In the genomic region with DNA sequence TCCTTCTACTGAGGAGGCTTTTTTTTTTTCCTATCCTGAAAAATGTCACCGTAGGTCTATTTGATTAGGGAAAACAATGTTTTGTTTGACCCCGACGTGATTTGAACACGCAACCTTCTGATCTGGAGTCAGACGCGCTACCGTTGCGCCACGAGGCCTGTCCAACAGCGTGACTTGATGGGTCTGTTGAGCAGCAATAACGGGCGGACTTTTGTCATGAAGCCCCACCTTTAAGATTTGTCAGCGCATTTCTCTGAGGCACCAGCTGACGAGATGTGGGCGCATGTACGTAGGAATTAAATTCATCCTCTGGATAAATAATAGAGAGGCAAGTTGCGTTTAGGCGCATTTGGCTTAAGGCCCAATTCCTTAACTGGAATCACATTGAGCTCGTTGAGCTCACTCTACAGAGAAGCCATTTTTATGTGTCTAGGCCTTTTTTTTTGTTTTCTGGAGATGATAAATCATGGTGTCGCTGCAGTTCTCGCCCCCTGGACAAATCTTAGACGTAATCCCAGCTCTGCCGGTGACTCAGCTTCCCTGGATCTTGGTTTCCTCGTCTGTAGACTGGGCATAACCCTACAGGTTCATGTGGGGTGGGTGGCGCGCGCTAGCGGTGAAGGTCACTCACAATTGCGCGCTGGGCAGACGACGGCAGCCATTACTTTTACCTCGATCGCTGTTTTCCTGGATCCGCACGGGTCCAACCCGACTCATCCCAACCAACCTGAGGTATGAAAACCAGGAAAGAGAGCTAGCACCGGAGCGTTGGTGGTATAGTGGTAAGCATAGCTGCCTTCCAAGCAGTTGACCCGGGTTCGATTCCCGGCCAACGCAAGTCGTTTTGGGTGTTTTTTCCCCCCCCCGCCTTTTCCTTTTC, we compare ENCODE assay signal across 8 cellular contexts. TPM values are rescaled to one million over a fixed set of nuclear protein-coding genes. Genes with fewer than 3 reads are reported as not detected.
DNase-seq lines count a peak whose midpoint lies in the region; ATAC-seq and TF ChIP-seq lines count a peak whose summit lies in the region.

No MANE protein-coding gene starts in this region.

- no peaks in the 10 kb centered on the region for H3K36me3 ChIP-seq in prostate gland
- H3K36me3 ChIP-seq in upper lobe of left lung = no peaks in the 10 kb centered on the region

- TF ChIP-seq POLR2A in prostate gland (IDR thresholded peaks at IDR 0.05) (no peak), upper lobe of left lung (IDR thresholded peaks at IDR 0.05) (peak in 2 of 4 donors; percentile 30 to 38)

- under 1% methylated on average over 45 of the region's 45 CpGs for WGBS in right cardiac atrium
- WGBS in prostate gland = under 1% methylated on average over 45 of the region's 45 CpGs
- WGBS in upper lobe of left lung, 2 donors = 1% methylated on average over 44 to 45 of the region's 45 CpGs

- intact Hi-C loops in right cardiac atrium (cut with DNase I) (loop anchor here in 3 of 4 donors (2.0 to 10.0 kb wide), 2 partner anchors 34 to 96 kb away; partner anchors contain the start of gene HES7 (in 3 of the 3)), prostate gland (cut with DNase I) (loop anchor here (2.0 kb wide), 1 partner anchor 102 kb away; the partner anchor contains the start of gene ALOXE3)

- H3K27ac ChIP-seq in 22Rv1 (peak overlapping the region; percentile 98), right cardiac atrium (ENCODE audit: low read length) (peak overlapping the region; percentile 99), prostate gland (peak overlapping the region; percentile 98 to 99), upper lobe of left lung (peak overlapping the region; percentile 96 to 99 (median 98))

- peak in 1 of 4 donors; percentile 9 for TF ChIP-seq EP300 in upper lobe of left lung (IDR thresholded peaks at IDR 0.05)

- H3K27me3 ChIP-seq in right cardiac atrium (ENCODE audit: control insufficient read depth, insufficient read depth) (no peaks in the 10 kb centered on the region), prostate gland (replicated peaks; ENCODE audit: insufficient read depth) (no peaks in the 10 kb centered on the region), upper lobe of left lung (no peaks in the 10 kb centered on the region)

- H3K4me3 ChIP-seq in right cardiac atrium (ENCODE audit: low read length) (peak overlapping the region; percentile 73), prostate gland (peak overlapping the region; percentile 41 to 55), upper lobe of left lung (peak overlapping the region; percentile 34 to 76 (median 68))

- H3K4me1 ChIP-seq in right cardiac atrium (ENCODE audit: control insufficient read depth, insufficient read depth, low read length) (peaks cover 5% of the 10 kb centered on the region), prostate gland (replicated peaks) (peaks cover 9% of the 10 kb centered on the region), upper lobe of left lung (peaks cover 13 to 29% (median 19%) of the 10 kb centered on the region in 4 donors)

- peak; percentile 88 to 93 for DNase-seq in NCI-H1930 (lab: John Stamatoyannopoulos, UW)
- peak; percentile 78 for DNase-seq in T-helper 9 cell
- peak; percentile 57 to 94 (median 86) for DNase-seq in anterior cingulate cortex (lab: John Stamatoyannopoulos, UW)
- DNase-seq in right cardiac atrium = peak; percentile 81 to 92 (median 92)
- DNase-seq in prostate gland (ENCODE audit: low spot score) = peak; percentile 94
- DNase-seq in upper lobe of left lung = peak; percentile 84 to 92

- TF ChIP-seq CTCF in 22Rv1 (IDR thresholded peaks at IDR 0.05) (peak; percentile 17; the same call in 1 of the 2 replicates), prostate gland (IDR thresholded peaks at IDR 0.05) (peak in 1 of 4 experiments; percentile 16), upper lobe of left lung (IDR thresholded peaks at IDR 0.05) (no peak)

- H3K9me3 ChIP-seq in right cardiac atrium (ENCODE audit: control insufficient read depth, low read length) (no peaks in the 10 kb centered on the region), prostate gland (no peaks in the 10 kb centered on the region), upper lobe of left lung (no peaks in the 10 kb centered on the region)

- ATAC-seq in GM19397 (IDR thresholded peaks at IDR 0.05; ENCODE audit: unreplicated experiment) = peak; percentile 27
- ATAC-seq in right cardiac atrium = peak; percentile 79 to 81
- ATAC-seq in upper lobe of left lung (ENCODE audit: low FRiP score in 2 of 2) = peak; percentile 78 to 85

RNA-seq across cellular contexts. Expression of gene AURKB, which starts 10.6 kb away (rescaled TPM):
- total RNA-seq in right cardiac atrium (1 to 10 TPM in 2 of 4 donors, not detected in 2; 1.1 to 1.3 TPM), prostate gland (1 to 10 TPM; 2.1 to 6.6 TPM), upper lobe of left lung (1 to 10 TPM in 5 of 6 donors, not detected in 1; 1.8 to 8.1 (median 5.3) TPM)
- 0.45 TPM for polyA plus RNA-seq in right cardiac atrium

RNA-seq across cellular contexts. Expression of gene CTC1, which starts 26.8 kb away (rescaled TPM):
- total RNA-seq in right cardiac atrium (10 to 100 TPM; 12.8 to 21.1 (median 17.2) TPM), prostate gland (10 to 100 TPM; 20.1 to 31.7 TPM), upper lobe of left lung (100 to 1,000 TPM in 1 of 6 donors, 10 to 100 TPM in 5; 19.6 to 123 (median 42.4) TPM)
- 12.4 TPM for polyA plus RNA-seq in right cardiac atrium

RNA-seq across cellular contexts. Expression of gene PFAS, which starts 28.1 kb away (rescaled TPM):
- total RNA-seq in right cardiac atrium (10 to 100 TPM; 12.4 to 19.7 (median 15.7) TPM), prostate gland (10 to 100 TPM; 17.0 to 29.0 TPM), upper lobe of left lung (10 to 100 TPM; 11.9 to 60.8 (median 29.5) TPM)
- polyA plus RNA-seq in right cardiac atrium = 7.5 TPM

RNA-seq across cellular contexts. Expression of gene BORCS6, which starts 31.0 kb away (rescaled TPM):
- total RNA-seq in right cardiac atrium (1 to 10 TPM; 7.0 to 9.9 (median 9.6) TPM), prostate gland (10 to 100 TPM in 1 of 2 donors, 1 to 10 TPM in 1; 9.6 to 19.1 TPM), upper lobe of left lung (10 to 100 TPM in 4 of 6 donors, 1 to 10 TPM in 2; 7.3 to 12.5 (median 11.1) TPM)
- 7.3 TPM for polyA plus RNA-seq in right cardiac atrium

RNA-seq across cellular contexts. Expression of gene TMEM107, which starts 44.8 kb away (rescaled TPM):
- total RNA-seq in right cardiac atrium (10 to 100 TPM in 2 of 4 donors, 1 to 10 TPM in 2; 7.1 to 11.4 (median 9.2) TPM), prostate gland (10 to 100 TPM in 1 of 2 donors, 1 to 10 TPM in 1; 8.6 to 13.9 TPM), upper lobe of left lung (10 to 100 TPM; 11.5 to 32.5 (median 17.3) TPM)
- polyA plus RNA-seq in right cardiac atrium = 7.2 TPM

Comparison
In these comparisons a context has a peak if more than half of its experiments do, and no peak if none do; other contexts are left out.
1. Peak in every context shown above with its lines: DNase-seq, ATAC-seq, H3K4me3 ChIP-seq and H3K27ac ChIP-seq.
2. ATAC-seq: peak in every context shown above with its lines; median percentile 82 in upper lobe of left lung; 80 in right cardiac atrium; 27 in GM19397.